In the genomic region with DNA sequence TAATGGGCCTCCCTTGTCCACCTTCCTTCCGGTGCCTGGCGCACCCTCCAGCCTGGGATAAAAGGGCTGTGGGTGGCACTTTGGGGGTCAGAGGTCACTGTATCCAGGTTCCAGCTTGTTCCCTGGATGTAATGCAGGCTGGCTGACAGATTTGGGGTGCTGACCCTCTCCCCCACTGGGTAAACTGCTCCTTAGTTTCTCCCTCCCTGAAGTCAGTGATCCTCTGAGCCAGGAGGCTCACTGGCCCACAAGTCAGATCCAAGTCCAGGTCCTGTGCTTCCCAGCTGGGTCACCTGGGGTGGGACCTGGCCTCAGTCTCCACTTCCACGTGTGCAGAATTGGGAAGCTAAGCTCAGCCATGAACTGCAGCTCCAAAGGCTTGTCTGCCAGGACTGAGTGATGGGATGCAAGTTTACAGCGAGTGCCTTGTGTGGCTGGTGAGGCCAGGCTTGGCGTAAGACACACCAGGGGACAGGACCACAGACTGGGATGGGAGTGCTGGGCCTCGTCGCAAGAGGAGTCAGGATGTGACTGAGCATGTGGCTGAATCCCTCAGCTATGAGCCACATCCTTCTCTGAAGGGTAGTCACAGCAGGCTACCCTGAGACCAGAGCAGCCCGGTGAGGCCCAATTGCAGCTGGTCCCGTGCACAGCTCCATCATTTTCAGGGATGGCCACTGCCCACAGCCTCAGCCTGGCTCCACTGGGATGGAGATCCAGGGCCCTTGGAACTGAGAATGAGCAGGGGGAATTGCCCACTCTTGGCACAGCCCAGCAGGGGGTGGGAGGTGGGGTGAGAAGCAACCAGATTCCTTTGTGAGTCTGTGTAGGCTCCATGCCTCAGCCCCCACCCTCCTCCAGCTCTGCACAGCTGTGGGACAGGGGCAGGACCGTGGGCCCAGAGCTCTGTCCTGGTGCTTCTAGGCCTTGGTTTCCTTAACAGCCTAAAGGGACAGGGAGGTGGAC, we compare ENCODE assay signal across 12 cellular contexts. TPM values are rescaled to one million over a fixed set of nuclear protein-coding genes. Genes with fewer than 3 reads are reported as not detected.
A peak's percentile ranks its signal among the peaks of the same experiment; 100 is the strongest.
DNase-seq lines count a peak whose midpoint lies in the region; TF ChIP-seq lines count a peak whose summit lies in the region.
"Had no signal": no experiment of that assay in that cellular context is flagged by ENCODE, and none has a peak within 500 bp of the region (broad histone marks: within the 10 kb centered on the region; RNA-seq: fewer than 3 reads in every experiment).

No MANE protein-coding gene starts in this region.

- no peak overlapping the region for H3K4me3 ChIP-seq in dorsolateral prefrontal cortex
- H3K4me3 ChIP-seq: SJSA1 had no signal

- intact Hi-C loops in dorsolateral prefrontal cortex (cut with DNase I): no loop called here

- peak; percentile 34 for DNase-seq in EH (ENCODE audit: low read depth)
- DNase-seq in NAMALWA (ENCODE audit: low spot score): peak; percentile 31
- no peak for DNase-seq in dorsolateral prefrontal cortex
- DNase-seq in NCI-H526 (lab: John Stamatoyannopoulos, UW): no peak
- DNase-seq in NCI-H146 (lab: John Stamatoyannopoulos, UW): no peak
- DNase-seq in NCI-H187 (lab: John Stamatoyannopoulos, UW): no peak
- no peak for DNase-seq in effector CD8-positive, alpha-beta T cell (lab: John Stamatoyannopoulos, UW)
- DNase-seq: NCI-H510A treated with DMSO at 0.1 percent for 48 hours had no signal

- TF ChIP-seq CTCF in 22Rv1 (IDR thresholded peaks at IDR 0.05): no peak
- TF ChIP-seq CTCF in dorsolateral prefrontal cortex (IDR thresholded peaks at IDR 0.05 in 54 of 56, conservative IDR thresholded peaks at IDR 0.05 in 2 of 56; ENCODE audit: low read depth in 1 of 56, partially characterized antibody in 56 of 56): no peak

- H3K27ac ChIP-seq in 22Rv1 (peak overlapping the region; percentile 44), dorsolateral prefrontal cortex (peak overlapping the region in 33 of 59 donors; percentile 2 to 88 (median 30))
- H3K27ac ChIP-seq: C4-2B, SJSA1 had no signal

- peaks cover 0 to 28% (median 8%) of the 10 kb centered on the region in 45 donors for H3K27me3 ChIP-seq in dorsolateral prefrontal cortex

RNA-seq across cellular contexts. Expression of a gene that starts 7.2 kb away (rescaled TPM):
- total RNA-seq in dorsolateral prefrontal cortex: 1 to 10 TPM in 117 of 120 experiments, under 1 TPM in 2, not detected in 1; 0.79 to 7.2 (median 2.8) TPM
- total RNA-seq: omental fat pad, SJSA1 had no signal

RNA-seq across cellular contexts. Expression of a gene that starts 18.9 kb away (rescaled TPM):
- total RNA-seq in dorsolateral prefrontal cortex: 1 to 10 TPM in 78 of 120 experiments, under 1 TPM in 42; 0.13 to 5.8 (median 1.2) TPM

RNA-seq across cellular contexts. Expression of a gene that starts 39.2 kb away (rescaled TPM):
- 1 to 10 TPM in 53 of 120 experiments, under 1 TPM in 26, not detected in 41; 0.49 to 3.3 (median 1.4) TPM for total RNA-seq in dorsolateral prefrontal cortex

Comparison
In these comparisons a context has a peak if more than half of its experiments do, and no peak if none do; other contexts are left out.
1. DNase-seq: peak in EH (single experiment) and NAMALWA (single experiment); none in dorsolateral prefrontal cortex (0 of 10), NCI-H526 (0 of 2), NCI-H146 (single experiment), NCI-H187 (0 of 2) and effector CD8-positive, alpha-beta T cell (single experiment).